ENCODE assay signal across 8 cellular contexts in the genomic region with DNA sequence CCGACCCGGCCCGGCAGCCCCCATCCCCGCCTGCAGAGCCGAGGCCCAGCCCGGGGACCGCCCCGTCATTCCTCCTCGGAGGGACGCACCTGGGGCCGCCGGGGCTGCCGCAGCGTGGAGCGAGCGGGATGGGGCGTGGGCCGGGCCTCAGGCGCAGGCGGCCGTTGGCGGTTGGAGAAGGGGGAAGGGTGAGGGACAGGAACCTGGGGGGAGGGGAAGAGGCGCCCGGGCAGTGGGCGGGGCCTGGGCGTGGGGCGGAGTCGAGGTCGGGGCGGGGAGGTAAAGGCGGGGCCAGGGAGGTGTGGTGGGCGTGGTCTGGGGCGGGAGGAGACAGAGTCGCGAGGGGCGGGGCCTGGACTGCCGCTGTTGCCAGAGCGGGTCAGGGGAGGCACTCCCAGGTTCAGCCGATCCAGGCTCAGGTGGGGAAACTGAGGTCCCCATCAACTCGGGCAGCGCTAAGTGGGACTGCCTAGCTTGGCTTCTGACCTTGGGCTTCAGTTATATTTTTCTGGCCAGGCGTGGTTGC.
DNase-seq lines count a peak whose midpoint lies in the region; ATAC-seq and TF ChIP-seq lines count a peak whose summit lies in the region.

A gene with protein sequence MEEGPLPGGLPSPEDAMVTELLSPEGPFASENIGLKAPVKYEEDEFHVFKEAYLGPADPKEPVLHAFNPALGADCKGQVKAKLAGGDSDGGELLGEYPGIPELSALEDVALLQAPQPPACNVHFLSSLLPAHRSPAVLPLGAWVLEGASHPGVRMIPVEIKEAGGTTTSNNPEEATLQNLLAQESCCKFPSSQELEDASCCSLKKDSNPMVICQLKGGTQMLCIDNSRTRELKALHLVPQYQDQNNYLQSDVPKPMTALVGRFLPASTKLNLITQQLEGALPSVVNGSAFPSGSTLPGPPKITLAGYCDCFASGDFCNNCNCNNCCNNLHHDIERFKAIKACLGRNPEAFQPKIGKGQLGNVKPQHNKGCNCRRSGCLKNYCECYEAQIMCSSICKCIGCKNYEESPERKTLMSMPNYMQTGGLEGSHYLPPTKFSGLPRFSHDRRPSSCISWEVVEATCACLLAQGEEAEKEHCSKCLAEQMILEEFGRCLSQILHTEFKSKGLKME (minus strand): TSS at position 190 of the 526 bp plus-strand sequence. CDS start 860 bp downstream, outside the sequence.

- peaks cover 0 to 16% (median 4%) of the 10 kb centered on the region in 11 experiments; a peak in 7 of 22 replicates for H3K36me3 ChIP-seq in BLaER1 treated with 17β-estradiol and CSF1 and Interleukin-3, amounts not matched to agents 10 nM and 100 nM
- H3K36me3 ChIP-seq in HEK293 (ENCODE audit: control insufficient read depth in 2 of 2, insufficient read depth in 1 of 2, low read length in 2 of 2), result peaks cover 0 to 17% of the 10 kb centered on the region in 2 experiments; a peak in 1 of 3 replicates

- peak; percentile 86 for DNase-seq in NCI-H345 (lab: John Stamatoyannopoulos, UW)
- peak; percentile 89 for DNase-seq in activated CD4-positive, alpha-beta T cell treated with anti-CD3 and anti-CD28 coated beads for 1 hour
- peak; percentile 38 for DNase-seq in cerebellar cortex (ENCODE audit: low spot score)
- peak; percentile 84 for DNase-seq in kidney tubule cell (ENCODE audit: low spot score)
- DNase-seq in stimulated activated CD4-positive, alpha-beta T cell treated with anti-CD3 and anti-CD28 coated beads, Interleukin-2, amount 100 ng/mL, for 4 hours (ENCODE audit: low read depth), result peak; percentile 89

- ATAC-seq in GM18873 (IDR thresholded peaks at IDR 0.05; ENCODE audit: low FRiP score, unreplicated experiment), result no peak

- peaks cover 0 to 8% (median 0%) of the 10 kb centered on the region in 11 experiments; a peak in 1 of 22 replicates for H4K20me1 ChIP-seq in BLaER1 treated with 17β-estradiol and CSF1 and Interleukin-3, amounts not matched to agents 10 nM and 100 nM

- peak within 1 kb of the TSS; percentile 46 to 73 (median 58); a peak in 19 of 20 replicates for H3K4me3 ChIP-seq in BLaER1 treated with 17β-estradiol and CSF1 and Interleukin-3, amounts not matched to agents 10 nM and 100 nM
- peak within 1 kb of the TSS; percentile 42 for H3K4me3 ChIP-seq in HEK293 (ENCODE audit: low read depth, low read length)

- CTCF ChIA-PET in HEK293 (lab: Yijun Ruan, JAX), result interaction anchor here (0.7 kb wide), 1 partner anchor 21 kb away, joined by 4 read pairs; no protein-coding TSS in a partner anchor

- peaks cover 0 to 11% (median 4%) of the 10 kb centered on the region in 11 experiments; a peak in 8 of 22 replicates for H3K27me3 ChIP-seq in BLaER1 treated with 17β-estradiol and CSF1 and Interleukin-3, amounts not matched to agents 10 nM and 100 nM

- no peak for TF ChIP-seq CTCF in HEK293 (tag by site-specific recombination; IDR thresholded peaks at IDR 0.05)

- peaks cover 0 to 57% (median 32%) of the 10 kb centered on the region in 10 experiments; a peak in 17 of 20 replicates for H3K4me1 ChIP-seq in BLaER1 treated with 17β-estradiol and CSF1 and Interleukin-3, amounts not matched to agents 10 nM and 100 nM
- H3K4me1 ChIP-seq in HEK293 (ENCODE audit: control insufficient read depth, insufficient read depth, low read length), result no peaks in the 10 kb centered on the region

- H3K27ac ChIP-seq in BLaER1 treated with 17β-estradiol and CSF1 and Interleukin-3, amounts not matched to agents 10 nM and 100 nM, result peak within 1 kb of the TSS in 9 of 11 experiments; percentile 49 to 85 (median 70); a peak in 17 of 22 replicates
- H3K27ac ChIP-seq in HEK293 (ENCODE audit: extremely low read depth, low read depth, low read length), result no peak within 1 kb of the TSS

- POLR2A ChIA-PET in HEK293 (lab: Yijun Ruan, JAX), result no interaction called here

- peaks cover 0 to 12% (median 0%) of the 10 kb centered on the region in 11 experiments; a peak in 6 of 22 replicates for H3K9me3 ChIP-seq in BLaER1 treated with 17β-estradiol and CSF1 and Interleukin-3, amounts not matched to agents 10 nM and 100 nM (replicated peaks in 1 of 11)
- no peaks in the 10 kb centered on the region for H3K9me3 ChIP-seq in HEK293 (ENCODE audit: control insufficient read depth, insufficient read depth, low read depth, low read length)

- H3K4me2 ChIP-seq in BLaER1 treated with 17β-estradiol and CSF1 and Interleukin-3, amounts not matched to agents 10 nM and 100 nM, result peak within 1 kb of the TSS; percentile 61 to 81 (median 76)

- peak within 1 kb of the TSS; percentile 19 to 79 (median 69); a peak in 16 of 22 replicates for H3K9ac ChIP-seq in BLaER1 treated with 17β-estradiol and CSF1 and Interleukin-3, amounts not matched to agents 10 nM and 100 nM

TF ChIP-seq in HEK293, 187 proteins besides CTCF, POLR2A, EP300 and RAD21 (continues in another document):
- TF ChIP-seq ZNF24 (tag by site-specific recombination; IDR thresholded peaks at IDR 0.05) (no peak), GLIS2 (tag by site-specific recombination; IDR thresholded peaks at IDR 0.05) (peak; percentile 41; the same call in 1 of the 2 replicates), ZFP3 (tag by site-specific recombination; IDR thresholded peaks at IDR 0.05; ENCODE audit: low read depth) (no peak), ZNF514 (tag by site-specific recombination; IDR thresholded peaks at IDR 0.05) (no peak), ZNF571 (tag by site-specific recombination; IDR thresholded peaks at IDR 0.05) (no peak), ZBTB17 (tag by site-specific recombination; IDR thresholded peaks at IDR 0.05) (no peak), SP2 (tag by site-specific recombination; IDR thresholded peaks at IDR 0.05) (peak; percentile 79), SP3 (tag by site-specific recombination; IDR thresholded peaks at IDR 0.05) (peak; percentile 91), ZNF140 (tag by site-specific recombination; IDR thresholded peaks at IDR 0.05) (no peak), ZNF335 (tag by site-specific recombination; conservative IDR thresholded peaks at IDR 0.05) (0 out of 2 replicates have a peak, but pooled peaks have one; percentile 20), KLF7 (tag by site-specific recombination; IDR thresholded peaks at IDR 0.05; ENCODE audit: borderline replicate concordance) (no peak), ZNF624 (tag by site-specific recombination; IDR thresholded peaks at IDR 0.05) (no peak), ZNF169 (tag by site-specific recombination; IDR thresholded peaks at IDR 0.05) (no peak), BCL11A (tag by site-specific recombination; IDR thresholded peaks at IDR 0.05; ENCODE audit: low read depth) (no peak), ZBTB20 (tag by site-specific recombination; IDR thresholded peaks at IDR 0.05) (no peak), KLF8 (tag by site-specific recombination; IDR thresholded peaks at IDR 0.05) (peak; percentile 82; the same call in 1 of the 2 replicates), ZNF404 (tag by site-specific recombination; IDR thresholded peaks at IDR 0.05) (no peak), ZNF23 (tag by site-specific recombination; IDR thresholded peaks at IDR 0.05; ENCODE audit: borderline replicate concordance) (no peak), ZNF623 (tag by site-specific recombination; IDR thresholded peaks at IDR 0.05) (no peak), SETDB1 (IDR thresholded peaks at IDR 0.05; ENCODE audit: insufficient read length, low read length) (no peak), ZBTB1 (tag by site-specific recombination; IDR thresholded peaks at IDR 0.05) (no peak), ZNF184 (tag by site-specific recombination; IDR thresholded peaks at IDR 0.05) (no peak), ZNF660 (tag by site-specific recombination; IDR thresholded peaks at IDR 0.05) (no peak), ZNF596 (tag by site-specific recombination; IDR thresholded peaks at IDR 0.05) (no peak)
- TF ChIP-seq, protein P1, sequence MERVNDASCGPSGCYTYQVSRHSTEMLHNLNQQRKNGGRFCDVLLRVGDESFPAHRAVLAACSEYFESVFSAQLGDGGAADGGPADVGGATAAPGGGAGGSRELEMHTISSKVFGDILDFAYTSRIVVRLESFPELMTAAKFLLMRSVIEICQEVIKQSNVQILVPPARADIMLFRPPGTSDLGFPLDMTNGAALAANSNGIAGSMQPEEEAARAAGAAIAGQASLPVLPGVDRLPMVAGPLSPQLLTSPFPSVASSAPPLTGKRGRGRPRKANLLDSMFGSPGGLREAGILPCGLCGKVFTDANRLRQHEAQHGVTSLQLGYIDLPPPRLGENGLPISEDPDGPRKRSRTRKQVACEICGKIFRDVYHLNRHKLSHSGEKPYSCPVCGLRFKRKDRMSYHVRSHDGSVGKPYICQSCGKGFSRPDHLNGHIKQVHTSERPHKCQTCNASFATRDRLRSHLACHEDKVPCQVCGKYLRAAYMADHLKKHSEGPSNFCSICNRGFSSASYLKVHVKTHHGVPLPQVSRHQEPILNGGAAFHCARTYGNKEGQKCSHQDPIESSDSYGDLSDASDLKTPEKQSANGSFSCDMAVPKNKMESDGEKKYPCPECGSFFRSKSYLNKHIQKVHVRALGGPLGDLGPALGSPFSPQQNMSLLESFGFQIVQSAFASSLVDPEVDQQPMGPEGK (tag by site-specific recombination; IDR thresholded peaks at IDR 0.05), result peak; percentile 62; the same call in 1 of the 2 replicates
- TF ChIP-seq, protein P2, sequence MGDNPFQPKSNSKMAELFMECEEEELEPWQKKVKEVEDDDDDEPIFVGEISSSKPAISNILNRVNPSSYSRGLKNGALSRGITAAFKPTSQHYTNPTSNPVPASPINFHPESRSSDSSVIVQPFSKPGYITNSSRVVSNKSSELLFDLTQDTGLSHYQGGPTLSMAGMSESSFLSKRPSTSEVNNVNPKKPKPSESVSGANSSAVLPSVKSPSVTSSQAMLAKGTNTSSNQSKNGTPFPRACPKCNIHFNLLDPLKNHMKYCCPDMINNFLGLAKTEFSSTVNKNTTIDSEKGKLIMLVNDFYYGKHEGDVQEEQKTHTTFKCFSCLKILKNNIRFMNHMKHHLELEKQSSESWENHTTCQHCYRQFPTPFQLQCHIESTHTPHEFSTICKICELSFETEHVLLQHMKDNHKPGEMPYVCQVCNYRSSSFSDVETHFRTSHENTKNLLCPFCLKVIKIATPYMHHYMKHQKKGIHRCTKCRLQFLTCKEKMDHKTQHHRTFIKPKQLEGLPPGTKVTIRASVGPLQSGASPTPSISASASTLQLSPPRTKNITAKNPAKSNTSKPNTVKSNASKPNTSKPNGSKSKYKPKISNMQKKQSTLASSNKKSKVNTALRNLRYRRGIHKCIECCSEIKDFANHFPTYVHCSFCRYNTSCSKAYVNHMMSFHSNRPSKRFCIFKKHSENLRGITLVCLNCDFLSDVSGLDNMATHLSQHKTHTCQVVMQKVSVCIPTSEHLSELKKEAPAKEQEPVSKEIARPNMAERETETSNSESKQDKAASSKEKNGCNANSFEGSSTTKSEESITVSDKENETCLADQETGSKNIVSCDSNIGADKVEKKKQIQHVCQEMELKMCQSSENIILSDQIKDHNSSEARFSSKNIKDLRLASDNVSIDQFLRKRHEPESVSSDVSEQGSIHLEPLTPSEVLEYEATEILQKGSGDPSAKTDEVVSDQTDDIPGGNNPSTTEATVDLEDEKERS (tag by site-specific recombination; IDR thresholded peaks at IDR 0.05), result no peak

Comparison
In these comparisons a context has a peak if more than half of its experiments do, and no peak if none do; other contexts are left out.
1. DNase-seq: peak in every context shown above with its lines; median percentile 89 in activated CD4-positive, alpha-beta T cell treated with anti-CD3 and anti-CD28 coated beads for 1 hour; 89 in stimulated activated CD4-positive, alpha-beta T cell treated with anti-CD3 and anti-CD28 coated beads, Interleukin-2, amount 100 ng/mL, for 4 hours; 86 in NCI-H345; 84 in kidney tubule cell; 38 in cerebellar cortex.